In genomic region chr2:111975053-111975552, GRCh38 we compare ENCODE assay signal across 9 cellular contexts.
DNase-seq lines count a peak whose midpoint lies in the region; ATAC-seq, FAIRE-seq and TF ChIP-seq lines count a peak whose summit lies in the region.
"Had no signal": no experiment of that assay in that cellular context is flagged by ENCODE, and none has a peak within 500 bp of the region (broad histone marks: within the 10 kb centered on the region; RNA-seq: fewer than 3 reads in every experiment).

No MANE protein-coding gene starts in this region.

- POLR2A ChIA-PET in RWPE1 (lab: Yijun Ruan, JAX; ENCODE audit: low non-redundant PET): no interaction called here

- WGBS in GM23248 (ENCODE audit: low coverage in 1 of 2, low lambda C conversion rate in 2 of 2, missing lambda C conversion rate in 2 of 2), 2 experiments: 15 to 19% methylated on average over 11 of the region's 11 CpGs
- 36 to 46% (median 40%) methylated on average over 11 of the region's 11 CpGs for WGBS in stomach, 5 donors

- H3K4me2 ChIP-seq in GM23248 (ENCODE audit: unreplicated experiment): peak overlapping the region; percentile 21

- in situ Hi-C loops in GM23248 (cut with MboI): no loop called here

- H3K27ac ChIP-seq in GM23248 (no peak overlapping the region), RWPE1 (peak overlapping the region; percentile 64), stomach (peak overlapping the region in 3 of 5 donors; percentile 26 to 66 (median 45))

- no peak for TF ChIP-seq POLR2A in stomach (IDR thresholded peaks at IDR 0.05)

- no peak for TF ChIP-seq EP300 in stomach (IDR thresholded peaks at IDR 0.05)

- TF ChIP-seq CTCF in RWPE1 (conservative IDR thresholded peaks at IDR 0.05; ENCODE audit: low read depth) (no peak), fibroblast of pulmonary artery (IDR thresholded peaks at IDR 0.05; ENCODE audit: low read length, missing control alignments) (no peak), stomach (IDR thresholded peaks at IDR 0.05) (no peak)

- CTCF ChIA-PET in RWPE1 (lab: Yijun Ruan, JAX): interaction anchor here (1.3 kb wide), 1 partner anchor 29 kb away, joined by 4 read pairs; no protein-coding TSS in a partner anchor

- DNase-seq in GM23248: peak; percentile 90
- DNase-seq in RWPE1 (ENCODE audit: low spot score): peak; percentile 91
- DNase-seq in fibroblast of pulmonary artery (ENCODE audit: low read depth): peak; percentile 64
- DNase-seq in stomach: peak; percentile 61
- DNase-seq in SIG-M5 treated with dmso at 0.1 percent for 504 hours (lab: John Stamatoyannopoulos, UW; ENCODE audit: unreplicated experiment): no peak
- DNase-seq in GM19239 (ENCODE audit: insufficient read length, low spot score): no peak
- DNase-seq in D341Med (ENCODE audit: low spot score): no peak

- H3K36me3 ChIP-seq in GM23248 (ENCODE audit: low read depth): no peaks in the 10 kb centered on the region
- peaks cover 5 to 32% (median 19%) of the 10 kb centered on the region in 4 donors for H3K36me3 ChIP-seq in stomach

- no peak overlapping the region for H3K9ac ChIP-seq in GM23248

- peaks cover 25% of the 10 kb centered on the region for H3K27me3 ChIP-seq in GM23248 (replicated peaks; ENCODE audit: insufficient read depth)
- no peaks in the 10 kb centered on the region for H3K27me3 ChIP-seq in stomach

- peaks cover 15% of the 10 kb centered on the region for H3K4me1 ChIP-seq in GM23248 (ENCODE audit: insufficient read depth)
- H3K4me1 ChIP-seq in stomach: peaks cover 5 to 31% (median 13%) of the 10 kb centered on the region in 4 donors

- no peaks in the 10 kb centered on the region for H4K20me1 ChIP-seq in GM23248 (ENCODE audit: insufficient read depth)

- intact Hi-C loops in stomach (cut with DNase I; ENCODE audit: low total_unique reads): no loop called here

- H3K9me3 ChIP-seq in GM23248 (ENCODE audit: low read depth) (no peaks in the 10 kb centered on the region), stomach (no peaks in the 10 kb centered on the region)

- H3K4me3 ChIP-seq in GM23248 (no peak overlapping the region), fibroblast of pulmonary artery (replicated peaks; ENCODE audit: low read depth, low read length) (no peak overlapping the region), stomach (no peak overlapping the region)

- H2AFZ ChIP-seq in GM23248: no peak overlapping the region

- H3F3A ChIP-seq in GM23248 (ENCODE audit: insufficient read depth): peaks cover 4% of the 10 kb centered on the region; the same call in 1 of the 2 replicates

- no peak for FAIRE-seq in GM19239 (lab: Jason Lieb, UNC)
- FAIRE-seq: GM12891 had no signal

- no peaks in the 10 kb centered on the region for H3K9me2 ChIP-seq in GM23248 (ENCODE audit: insufficient read depth)

- no peak for ATAC-seq in HG02678 (IDR thresholded peaks at IDR 0.05; ENCODE audit: unreplicated experiment)

- H3K79me2 ChIP-seq in GM23248 (ENCODE audit: insufficient read depth): no peaks in the 10 kb centered on the region

Comparison
In these comparisons a context has a peak if more than half of its experiments do, and no peak if none do; other contexts are left out.
1. DNase-seq: peak in GM23248 (single experiment), RWPE1 (single experiment), fibroblast of pulmonary artery (single experiment) and stomach (single experiment); none in SIG-M5 treated with dmso at 0.1 percent for 504 hours (single experiment), GM19239 (single experiment) and D341Med (single experiment).